19 cellular contexts compared by ENCODE assay signal in the genomic region with DNA sequence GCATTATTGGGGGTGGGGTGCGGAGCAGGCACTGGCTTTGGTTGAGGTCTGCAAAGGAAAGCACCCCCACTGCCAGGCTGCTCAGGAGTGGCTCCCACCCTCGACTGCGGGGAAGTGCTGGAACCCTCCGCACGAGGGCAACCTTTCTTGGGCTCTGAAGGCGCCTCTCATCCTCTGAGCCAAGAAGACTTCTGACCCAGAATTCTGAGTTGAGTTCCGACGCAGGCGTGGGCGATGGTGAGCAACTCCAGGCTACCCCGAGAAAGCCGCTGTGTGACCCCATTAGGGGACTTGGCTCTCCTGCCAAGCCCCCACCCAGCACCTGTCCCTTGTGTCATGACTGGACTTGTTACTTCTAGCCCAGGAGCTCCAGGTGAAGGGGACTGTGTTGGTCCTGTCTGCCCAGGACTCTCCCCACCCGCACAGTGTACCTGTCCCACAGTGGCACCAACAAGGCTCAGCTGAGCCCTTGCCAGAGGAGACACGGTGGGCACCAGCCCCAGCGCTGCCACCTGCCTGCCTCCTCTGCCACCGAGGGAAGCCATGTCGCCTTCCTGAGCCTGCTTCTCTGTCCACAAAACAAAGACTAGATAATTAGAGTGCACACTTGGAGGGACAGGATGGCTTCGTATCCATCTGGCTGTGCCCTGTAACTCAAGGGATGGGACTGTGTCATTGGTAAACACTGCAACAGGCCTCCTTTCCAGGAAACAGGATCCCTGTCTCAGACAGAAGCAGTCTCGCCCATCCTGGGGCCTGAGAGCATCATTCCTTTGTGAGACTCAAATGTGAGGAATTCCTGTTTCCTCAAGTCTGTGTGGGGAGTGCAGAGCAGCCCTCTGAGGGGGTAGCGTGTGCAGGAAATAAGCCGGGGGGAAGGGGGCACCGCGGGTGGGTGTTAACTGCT.
DNase-seq lines count a peak whose midpoint lies in the region; ATAC-seq, FAIRE-seq and TF ChIP-seq lines count a peak whose summit lies in the region.
"Had no signal": no experiment of that assay in that cellular context is flagged by ENCODE, and none has a peak within 500 bp of the region (broad histone marks: within the 10 kb centered on the region; RNA-seq: fewer than 3 reads in every experiment).

No MANE protein-coding gene starts in this region.

- H3K79me1 ChIP-seq in mesendoderm (ENCODE audit: low read length) = no peaks in the 10 kb centered on the region

- no peak overlapping the region for H2AK5ac ChIP-seq in mesendoderm (ENCODE audit: low read length)

- no peaks in the 10 kb centered on the region for H3K79me2 ChIP-seq in mesendoderm (ENCODE audit: control insufficient read depth, insufficient read depth, low read length)

- WGBS in right lobe of liver (ENCODE audit: insufficient coverage, low coverage, low lambda C conversion rate, missing lambda C conversion rate) = 100% methylated on average over 3 of the region's 23 CpGs
- no CpG with 5 or more reads among the region's 23 CpGs for WGBS in mesendoderm (ENCODE audit: extremely low coverage, insufficient coverage, low lambda C conversion rate)

- no peak overlapping the region for H3K4ac ChIP-seq in mesendoderm (ENCODE audit: low read depth, low read length)

- H3K4me1 ChIP-seq in right lobe of liver (no peaks in the 10 kb centered on the region), mesendoderm (ENCODE audit: control insufficient read depth, low read depth, low read length) (no peaks in the 10 kb centered on the region)

- no peaks in the 10 kb centered on the region for H3K36me3 ChIP-seq in right lobe of liver
- no peaks in the 10 kb centered on the region for H3K36me3 ChIP-seq in mesendoderm (ENCODE audit: control insufficient read depth, insufficient read depth, low read length)
- H3K36me3 ChIP-seq: MG63, transverse colon had no signal

- H3K18ac ChIP-seq in mesendoderm (ENCODE audit: low read length) = no peak overlapping the region

- no peaks in the 10 kb centered on the region for H3K9me3 ChIP-seq in right lobe of liver
- H3K9me3 ChIP-seq: transverse colon had no signal

- no peaks in the 10 kb centered on the region; the same call in 1 of the 2 replicates for H3K27me3 Mint-ChIP-seq in WTC11 (ENCODE audit: low read depth)
- no peaks in the 10 kb centered on the region for H3K27me3 Mint-ChIP-seq in activated CD4-positive, alpha-beta memory T cell treated with anti-CD3 and anti-CD28 coated beads for 36 hours
- H3K27me3 Mint-ChIP-seq: activated naive CD8-positive, alpha-beta T cell had no signal

- H4K8ac ChIP-seq in mesendoderm (ENCODE audit: low read depth, low read length) = no peak overlapping the region

- no peak for ATAC-seq in WTC11
- ATAC-seq in right lobe of liver = no peak
- ATAC-seq in stimulated activated effector memory CD8-positive, alpha-beta T cell treated with anti-CD3 and anti-CD28 coated beads, Interleukin-12 subunit alpha, Interleukin-12 subunit beta, amount 100 ng/mL, for 72 hours = no peak

- intact Hi-C loops in dorsolateral prefrontal cortex (cut with DNase I) (loop anchor here in 1 of 2 donors (2.0 kb wide), 1 partner anchor 14 kb away; no protein-coding TSS in a partner anchor), right lobe of liver (cut with DNase I) (no loop called here)
- intact Hi-C loops in activated CD4-positive, alpha-beta memory T cell treated with anti-CD3 and anti-CD28 coated beads for 36 hours (cut with micrococcal nuclease) = no loop called here

- TF ChIP-seq CTCF in WTC11 (IDR thresholded peaks at IDR 0.05) = no peak
- TF ChIP-seq CTCF in dorsolateral prefrontal cortex (IDR thresholded peaks at IDR 0.05 in 54 of 56, conservative IDR thresholded peaks at IDR 0.05 in 2 of 56; ENCODE audit: low read depth in 1 of 56, partially characterized antibody in 56 of 56) = peak in 7 of 56 donors; percentile 4 to 34 (median 17)
- no peak for TF ChIP-seq CTCF in right lobe of liver (IDR thresholded peaks at IDR 0.05)
- TF ChIP-seq CTCF in D721Med (IDR thresholded peaks at IDR 0.05; ENCODE audit: insufficient read depth, missing control alignments) = no peak

- no peak overlapping the region for H3K4me3 Mint-ChIP-seq in WTC11
- no peak overlapping the region for H3K4me3 Mint-ChIP-seq in stimulated activated effector memory CD8-positive, alpha-beta T cell treated with anti-CD3 and anti-CD28 coated beads, Interleukin-12 subunit alpha, Interleukin-12 subunit beta, amount 100 ng/mL, for 72 hours
- no peak overlapping the region for H3K4me3 Mint-ChIP-seq in activated CD4-positive, alpha-beta memory T cell treated with anti-CD3 and anti-CD28 coated beads for 36 hours
- H3K4me3 Mint-ChIP-seq: activated naive CD8-positive, alpha-beta T cell had no signal

- DNase-seq in WTC11 (ENCODE audit: low spot score) = no peak
- DNase-seq in dorsolateral prefrontal cortex = peak in 1 of 10 donors; percentile 49
- DNase-seq in right lobe of liver = peak in 2 of 3 donors; percentile 11 to 49
- DNase-seq in stimulated activated effector memory CD8-positive, alpha-beta T cell treated with anti-CD3 and anti-CD28 coated beads, Interleukin-12 subunit alpha, Interleukin-12 subunit beta, amount 100 ng/mL, for 72 hours (ENCODE audit: low spot score in 2 of 2) = no peak
- no peak for DNase-seq in foreskin melanocyte
- no peak for DNase-seq in D721Med (ENCODE audit: insufficient read length, low spot score)
- no peak for DNase-seq in mesendoderm
- no peak for DNase-seq in activated CD4-positive, alpha-beta memory T cell treated with anti-CD3 and anti-CD28 coated beads for 36 hours
- DNase-seq: activated CD4-positive, alpha-beta T cell treated with anti-CD3 and anti-CD28 coated beads for 4 hours; activated T-cell treated with anti-CD3 and anti-CD28 coated beads, Interleukin-2, amount 50 U/mL, for 1 hour; cerebellar nuclear complex; DMS153; MG63; NCI-H1694 treated with DMSO at 0.1 percent for 48 hours; transverse colon had no signal

- H3K4me3 ChIP-seq in dorsolateral prefrontal cortex (peak overlapping the region in 13 of 59 donors; percentile 24 to 60 (median 39)), right lobe of liver (no peak overlapping the region), mesendoderm (ENCODE audit: low read length) (no peak overlapping the region)
- H3K4me3 ChIP-seq: lung, MG63, transverse colon had no signal

- FAIRE-seq in D721Med (lab: Jason Lieb, UNC) = no peak
- FAIRE-seq: frontal cortex, GM18507 had no signal

- CTCF ChIA-PET in WTC11 (lab: Charles Lee) = interaction anchor here (0.7 to 1.9 kb wide), 4 partner anchors 15 to 60 kb away, joined by 4 to 6 read pairs (median 6); no protein-coding TSS in a partner anchor
- CTCF ChIA-PET in activated CD4-positive, alpha-beta memory T cell treated with anti-CD3 and anti-CD28 coated beads for 36 hours (lab: Charles Lee) = interaction anchor here (0.8 kb wide), 1 partner anchor 270 kb away, joined by 3 read pairs; no protein-coding TSS in a partner anchor

- H2BK15ac ChIP-seq in mesendoderm (replicated peaks; ENCODE audit: low read depth) = no peak overlapping the region

- H2BK5ac ChIP-seq in mesendoderm (ENCODE audit: low read length) = no peak overlapping the region

- peaks cover 4% of the 10 kb centered on the region for H3K4me1 Mint-ChIP-seq in WTC11
- peaks cover 13% of the 10 kb centered on the region for H3K4me1 Mint-ChIP-seq in stimulated activated effector memory CD8-positive, alpha-beta T cell treated with anti-CD3 and anti-CD28 coated beads, Interleukin-12 subunit alpha, Interleukin-12 subunit beta, amount 100 ng/mL, for 72 hours
- no peaks in the 10 kb centered on the region for H3K4me1 Mint-ChIP-seq in activated CD4-positive, alpha-beta memory T cell treated with anti-CD3 and anti-CD28 coated beads for 36 hours (ENCODE audit: low read depth)

- peaks cover 9% of the 10 kb centered on the region for H3K9me3 Mint-ChIP-seq in WTC11
- peaks cover 6% of the 10 kb centered on the region for H3K9me3 Mint-ChIP-seq in stimulated activated effector memory CD8-positive, alpha-beta T cell treated with anti-CD3 and anti-CD28 coated beads, Interleukin-12 subunit alpha, Interleukin-12 subunit beta, amount 100 ng/mL, for 72 hours
- peaks cover 6% of the 10 kb centered on the region for H3K9me3 Mint-ChIP-seq in activated CD4-positive, alpha-beta memory T cell treated with anti-CD3 and anti-CD28 coated beads for 36 hours

- TF ChIP-seq POLR2A in right lobe of liver (IDR thresholded peaks at IDR 0.05) = no peak

- H3K9ac ChIP-seq in mesendoderm (ENCODE audit: low read length) = no peak overlapping the region

- H3K27ac Mint-ChIP-seq in WTC11 = peak overlapping the region; percentile 63; the same call in 1 of the 2 replicates
- H3K27ac Mint-ChIP-seq in stimulated activated effector memory CD8-positive, alpha-beta T cell treated with anti-CD3 and anti-CD28 coated beads, Interleukin-12 subunit alpha, Interleukin-12 subunit beta, amount 100 ng/mL, for 72 hours = peak overlapping the region; percentile 72
- no peak overlapping the region for H3K27ac Mint-ChIP-seq in activated CD4-positive, alpha-beta memory T cell treated with anti-CD3 and anti-CD28 coated beads for 36 hours
- H3K27ac Mint-ChIP-seq: activated naive CD8-positive, alpha-beta T cell had no signal

- H2BK120ac ChIP-seq in mesendoderm (ENCODE audit: low read depth, low read length) = no peak overlapping the region

- H3K27me3 ChIP-seq in dorsolateral prefrontal cortex (no peaks in the 10 kb centered on the region), right lobe of liver (no peaks in the 10 kb centered on the region), mesendoderm (ENCODE audit: insufficient read depth, low read length, poor library complexity) (no peaks in the 10 kb centered on the region)
- H3K27me3 ChIP-seq: MG63, transverse colon had no signal

- H3K56ac ChIP-seq in mesendoderm (ENCODE audit: low read length) = no peak overlapping the region

- H4K5ac ChIP-seq in mesendoderm (ENCODE audit: low read length) = no peak overlapping the region

- POLR2A ChIA-PET in WTC11 (lab: Charles Lee) = no interaction called here
- POLR2A ChIA-PET in activated CD4-positive, alpha-beta memory T cell treated with anti-CD3 and anti-CD28 coated beads for 36 hours (lab: Charles Lee) = no interaction called here

- no peak overlapping the region for H3K4me2 ChIP-seq in mesendoderm (ENCODE audit: low read length)

- no peaks in the 10 kb centered on the region for H3K36me3 Mint-ChIP-seq in WTC11
- no peaks in the 10 kb centered on the region for H3K36me3 Mint-ChIP-seq in stimulated activated effector memory CD8-positive, alpha-beta T cell treated with anti-CD3 and anti-CD28 coated beads, Interleukin-12 subunit alpha, Interleukin-12 subunit beta, amount 100 ng/mL, for 72 hours
- H3K36me3 Mint-ChIP-seq in activated CD4-positive, alpha-beta memory T cell treated with anti-CD3 and anti-CD28 coated beads for 36 hours = no peaks in the 10 kb centered on the region

- H3K23ac ChIP-seq in mesendoderm (ENCODE audit: low read length) = no peak overlapping the region

- H3K27ac ChIP-seq in dorsolateral prefrontal cortex = peak overlapping the region in 51 of 59 donors; percentile 15 to 95 (median 86)
- no peak overlapping the region for H3K27ac ChIP-seq in right lobe of liver
- no peak overlapping the region for H3K27ac ChIP-seq in mesendoderm (ENCODE audit: low read depth, low read length)

TF ChIP-seq in WTC11, 78 proteins besides CTCF, POLR2A, EP300 and RAD21 (continues in another document):
- no peak for TF ChIP-seq ZNF671 (CRISPR knock-in tag; IDR thresholded peaks at IDR 0.05)

Comparison
In these comparisons a context has a peak if more than half of its experiments do, and no peak if none do; other contexts are left out.
1. DNase-seq: peak in right lobe of liver (2 of 3); none in WTC11 (single experiment), stimulated activated effector memory CD8-positive, alpha-beta T cell treated with anti-CD3 and anti-CD28 coated beads, Interleukin-12 subunit alpha, Interleukin-12 subunit beta, amount 100 ng/mL, for 72 hours (0 of 2), foreskin melanocyte (single experiment), D721Med (single experiment), mesendoderm (single experiment) and activated CD4-positive, alpha-beta memory T cell treated with anti-CD3 and anti-CD28 coated beads for 36 hours (single experiment).
2. H3K27ac ChIP-seq: peak in dorsolateral prefrontal cortex (51 of 59); none in right lobe of liver (0 of 3) and mesendoderm (single experiment).